Comparison of ENCODE assay signal across 25 cellular contexts in the genomic region with DNA sequence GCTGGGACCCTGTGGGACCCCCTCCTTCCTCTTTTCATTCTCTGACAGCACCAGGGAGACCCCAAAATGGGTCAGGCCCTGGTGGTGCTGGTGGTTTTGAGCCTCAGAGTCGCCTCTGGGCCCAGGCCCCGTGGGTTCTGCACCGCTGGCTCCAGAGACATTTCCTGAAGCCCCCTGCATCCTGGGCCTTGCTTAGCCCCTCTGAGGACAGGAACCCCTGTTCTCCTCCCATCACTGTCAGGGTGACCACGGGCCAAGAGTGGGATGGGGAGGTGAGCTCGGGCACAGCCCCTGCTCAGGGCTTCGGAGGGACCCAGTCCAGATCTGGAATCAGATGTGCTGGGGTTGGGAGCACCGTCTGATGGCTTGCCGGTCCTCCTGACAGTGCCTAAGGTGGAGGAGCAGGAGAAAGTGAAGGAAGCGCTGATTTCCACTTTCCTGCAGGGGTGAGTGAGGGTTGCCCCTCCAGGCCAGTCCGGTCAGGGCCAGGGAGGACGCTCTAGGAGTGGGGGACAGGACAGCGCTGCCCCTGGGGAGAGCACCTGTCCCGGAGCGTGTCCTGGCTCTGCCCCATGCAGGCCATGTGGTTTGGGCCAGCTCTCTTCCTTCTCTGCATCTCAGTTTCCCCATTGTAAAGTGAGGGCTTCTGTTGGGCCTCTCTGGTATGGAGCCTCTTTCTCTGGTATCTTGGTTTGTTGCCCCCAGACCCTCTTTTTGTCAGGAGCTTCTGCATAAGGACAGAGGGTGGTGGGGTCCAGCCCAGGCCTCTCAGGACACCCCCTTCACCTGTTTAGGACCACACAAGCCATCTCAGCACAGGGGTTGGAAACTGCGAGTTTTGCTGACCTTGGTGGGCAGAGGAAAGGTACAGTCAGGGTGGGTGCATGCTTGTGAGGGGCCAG.
DNase-seq lines count a peak whose midpoint lies in the region; ATAC-seq and TF ChIP-seq lines count a peak whose summit lies in the region.
"Had no signal": no experiment of that assay in that cellular context is flagged by ENCODE, and none has a peak within 500 bp of the region (broad histone marks: within the 10 kb centered on the region; RNA-seq: fewer than 3 reads in every experiment).

No MANE protein-coding gene starts in this region.

- no peaks in the 10 kb centered on the region for H3K27me3 Mint-ChIP-seq in activated naive CD4-positive, alpha-beta T cell treated with anti-CD3 and anti-CD28 coated beads, Interleukin-2, amount 10 ng/mL, durations not matched to agents 7 days and 5 days
- H3K27me3 Mint-ChIP-seq: activated naive CD8-positive, alpha-beta T cell; B cell; T-cell had no signal

- CTCF ChIA-PET in activated naive CD4-positive, alpha-beta T cell treated with anti-CD3 and anti-CD28 coated beads, Interleukin-2, amount 10 ng/mL, durations not matched to agents 7 days and 5 days (lab: Charles Lee): no interaction called here
- CTCF ChIA-PET in HEK293T (lab: Yijun Ruan, JAX): no interaction called here

- peaks cover 13% of the 10 kb centered on the region for H3K4me1 Mint-ChIP-seq in activated naive CD4-positive, alpha-beta T cell treated with anti-CD3 and anti-CD28 coated beads, Interleukin-2, amount 10 ng/mL, durations not matched to agents 7 days and 5 days
- H3K4me1 Mint-ChIP-seq: B cell, mesothelial cell of epicardium, T-cell had no signal

- H3K9me3 Mint-ChIP-seq in activated naive CD4-positive, alpha-beta T cell treated with anti-CD3 and anti-CD28 coated beads, Interleukin-2, amount 10 ng/mL, durations not matched to agents 7 days and 5 days: no peaks in the 10 kb centered on the region
- H3K9me3 Mint-ChIP-seq: activated T-helper 1 cell treated with anti-CD3 and anti-CD28 coated beads, Interleukin-12 subunit alpha, Interleukin-12 subunit beta, Interleukin-2, Interleukin-4 antibody, amounts not matched to agents 30 ng/mL and 10 ng/mL and 1 ng/mL, durations not matched to agents 14 hours and 24 hours and 36 hours; mesothelial cell of epicardium; T-cell had no signal

- no peak for TF ChIP-seq CTCF in Peyer's patch (IDR thresholded peaks at IDR 0.05)

- H3K9me3 ChIP-seq in Peyer's patch: no peaks in the 10 kb centered on the region
- H3K9me3 ChIP-seq: ascending aorta, thyroid gland had no signal

- no peaks in the 10 kb centered on the region for H3K27me3 ChIP-seq in Peyer's patch
- H3K27me3 ChIP-seq: ascending aorta, thyroid gland had no signal

- DNase-seq in activated naive CD4-positive, alpha-beta T cell treated with anti-CD3 and anti-CD28 coated beads, Interleukin-2, amount 10 ng/mL, durations not matched to agents 7 days and 5 days: peak; percentile 16
- DNase-seq in activated naive CD4-positive, alpha-beta T cell treated with Interleukin-2 at 50 U/mL for 16 hours: no peak
- DNase-seq in Peyer's patch (peak in 2 of 3 donors; percentile 25 to 32), mesenteric fat pad (ENCODE audit: low spot score) (peak; percentile 76), sciatic nerve (ENCODE audit: low spot score) (peak; percentile 48), NCI-H187 treated with DMSO at 0.1 percent for 48 hours (lab: John Stamatoyannopoulos, UW) (no peak), HEK293T (ENCODE audit: extremely low spot score) (no peak), amygdala (lab: John Stamatoyannopoulos, UW) (no peak)
- DNase-seq: ACHN; activated CD4-positive, alpha-beta T cell treated with anti-CD3 and anti-CD28 coated beads, Interleukin-2, amount 50 U/mL, for 1 hour; effector CD4-positive, alpha-beta T cell; NCI-H1105; NCI-H187; NCI-H2171; NCI-H510A; nucleus accumbens; RPMI8226; thyroid gland; WERI-Rb-1 had no signal

- no peak overlapping the region for H3K27ac Mint-ChIP-seq in activated naive CD4-positive, alpha-beta T cell treated with anti-CD3 and anti-CD28 coated beads, Interleukin-2, amount 10 ng/mL, durations not matched to agents 7 days and 5 days
- H3K27ac Mint-ChIP-seq: activated naive CD8-positive, alpha-beta T cell; activated T-helper 1 cell treated with anti-CD3 and anti-CD28 coated beads, Interleukin-12 subunit alpha, Interleukin-12 subunit beta, Interleukin-2, Interleukin-4 antibody, amounts not matched to agents 30 ng/mL and 10 ng/mL and 1 ng/mL, durations not matched to agents 14 hours and 24 hours and 36 hours; B cell; mesothelial cell of epicardium; T-cell had no signal

- POLR2A ChIA-PET in HEK293T (lab: Yijun Ruan, JAX): no interaction called here

- intact Hi-C loops in sciatic nerve (cut with DNase I): no loop called here

- H3K27ac ChIP-seq in Peyer's patch: no peak overlapping the region
- H3K27ac ChIP-seq: ascending aorta, thyroid gland, WERI-Rb-1 had no signal

- no peak overlapping the region for H3K4me3 Mint-ChIP-seq in activated naive CD4-positive, alpha-beta T cell treated with anti-CD3 and anti-CD28 coated beads, Interleukin-2, amount 10 ng/mL, durations not matched to agents 7 days and 5 days
- H3K4me3 Mint-ChIP-seq: activated naive CD8-positive, alpha-beta T cell; activated T-helper 1 cell treated with anti-CD3 and anti-CD28 coated beads, Interleukin-12 subunit alpha, Interleukin-12 subunit beta, Interleukin-2, Interleukin-4 antibody, amounts not matched to agents 30 ng/mL and 10 ng/mL and 1 ng/mL, durations not matched to agents 14 hours and 24 hours and 36 hours; B cell; mesothelial cell of epicardium; T-cell had no signal

- no peak overlapping the region for H3K4me3 ChIP-seq in Peyer's patch
- H3K4me3 ChIP-seq: ascending aorta, thyroid gland had no signal

- H3K36me3 ChIP-seq in Peyer's patch: no peaks in the 10 kb centered on the region
- H3K36me3 ChIP-seq: ascending aorta, WERI-Rb-1 had no signal

- no peaks in the 10 kb centered on the region for H3K36me3 Mint-ChIP-seq in activated naive CD4-positive, alpha-beta T cell treated with anti-CD3 and anti-CD28 coated beads, Interleukin-2, amount 10 ng/mL, durations not matched to agents 7 days and 5 days

- ATAC-seq in sciatic nerve: no peak
- ATAC-seq: T-cell had no signal

- no peak for TF ChIP-seq POLR2A in Peyer's patch (IDR thresholded peaks at IDR 0.05)

- no peaks in the 10 kb centered on the region for H3K4me1 ChIP-seq in Peyer's patch
- H3K4me1 ChIP-seq: ascending aorta, thyroid gland had no signal

TF ChIP-seq in HEK293T, 16 proteins besides CTCF, POLR2A, EP300 and RAD21:
- no peak for TF ChIP-seq HDGF (IDR thresholded peaks at IDR 0.05; ENCODE audit: borderline replicate concordance)
- no peak for TF ChIP-seq TARDBP (IDR thresholded peaks at IDR 0.05)
- TF ChIP-seq LEF1 (IDR thresholded peaks at IDR 0.05; ENCODE audit: borderline replicate concordance): no peak
- TF ChIP-seq CTBP1 (IDR thresholded peaks at IDR 0.05; ENCODE audit: borderline replicate concordance): no peak
- no peak for TF ChIP-seq NFRKB (IDR thresholded peaks at IDR 0.05)
- TF ChIP-seq FOXK2 (IDR thresholded peaks at IDR 0.05): no peak
- TF ChIP-seq BHLHE40 (IDR thresholded peaks at IDR 0.05; ENCODE audit: borderline replicate concordance): no peak
- no peak for TF ChIP-seq SP1 (IDR thresholded peaks at IDR 0.05)
- no peak for TF ChIP-seq FOXM1 (IDR thresholded peaks at IDR 0.05; ENCODE audit: borderline replicate concordance)
- TF ChIP-seq FOXA1 (IDR thresholded peaks at IDR 0.05): no peak
- TF ChIP-seq ZNF384 (IDR thresholded peaks at IDR 0.05): no peak
- no peak for TF ChIP-seq ELF4 (IDR thresholded peaks at IDR 0.05)
- no peak for TF ChIP-seq L3MBTL2 (conservative IDR thresholded peaks at IDR 0.05)
- TF ChIP-seq SUZ12 (IDR thresholded peaks at IDR 0.05): no peak

Comparison
In these comparisons a context has a peak if more than half of its experiments do, and no peak if none do; other contexts are left out.
1. DNase-seq: peak in activated naive CD4-positive, alpha-beta T cell treated with anti-CD3 and anti-CD28 coated beads, Interleukin-2, amount 10 ng/mL, durations not matched to agents 7 days and 5 days (single experiment), Peyer's patch (2 of 3), mesenteric fat pad (single experiment) and sciatic nerve (single experiment); none in activated naive CD4-positive, alpha-beta T cell treated with Interleukin-2 at 50 U/mL for 16 hours (single experiment), NCI-H187 treated with DMSO at 0.1 percent for 48 hours (single experiment), HEK293T (single experiment) and amygdala (0 of 56).